In the genomic region with DNA sequence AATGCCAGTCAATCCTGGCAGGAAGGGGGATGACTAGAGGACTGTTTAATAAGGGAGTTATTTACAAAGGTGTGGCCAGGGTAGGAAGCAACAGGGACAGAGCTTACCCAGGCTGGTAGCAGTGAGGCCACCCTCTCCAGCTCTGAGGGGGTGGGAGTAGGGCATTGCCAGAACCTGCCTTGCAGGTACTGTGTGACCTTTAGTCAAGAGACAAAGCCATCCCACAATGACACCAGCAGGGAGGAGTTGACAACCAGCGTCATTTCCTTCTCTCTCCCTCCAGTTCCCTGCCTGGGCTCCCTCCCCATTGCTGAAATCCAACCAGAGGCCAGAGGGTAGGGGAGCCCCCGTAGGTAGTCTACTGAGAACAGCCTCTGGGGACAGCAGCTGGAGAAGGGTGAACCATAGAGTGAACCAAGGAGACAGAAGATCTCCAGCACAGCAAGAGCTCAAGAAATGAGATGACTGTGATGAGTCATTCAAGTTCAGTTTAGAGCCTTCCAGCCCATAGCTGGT, we compare ENCODE assay signal across 8 cellular contexts. TPM values are rescaled to one million over a fixed set of nuclear protein-coding genes. Genes with fewer than 3 reads are reported as not detected.
A peak's percentile ranks its signal among the peaks of the same experiment; 100 is the strongest.
DNase-seq lines count a peak whose midpoint lies in the region; ATAC-seq lines count a peak whose summit lies in the region.

No MANE protein-coding gene starts in this region.

- DNase-seq in EH (ENCODE audit: low read depth) = peak; percentile 43
- no peak for DNase-seq in superior temporal gyrus (ENCODE audit: extremely low spot score)
- DNase-seq in HuH-7 (ENCODE audit: low spot score) = no peak
- DNase-seq in NCI-H187 (lab: John Stamatoyannopoulos, UW) = no peak
- no peak for DNase-seq in NCI-H1092 treated with DMSO at 0.1 percent for 48 hours (lab: John Stamatoyannopoulos, UW)

- ATAC-seq in GM19452 (IDR thresholded peaks at IDR 0.05; ENCODE audit: unreplicated experiment) (peak; percentile 45), HG03571 (IDR thresholded peaks at IDR 0.05; ENCODE audit: unreplicated experiment) (peak; percentile 58), esophagus mucosa (peak; percentile 87)

RNA-seq across cellular contexts. Expression of gene SPATA13, which starts 33.3 kb away (rescaled TPM):
- total RNA-seq in esophagus mucosa = 2.2 TPM
